Comparison of ENCODE assay signal across 1 cellular context in genomic region chr11:10809373-10810199, GRCh38.
TF ChIP-seq lines count a peak whose summit lies in the region.

No MANE protein-coding gene starts in this region.

TF ChIP-seq in K562, 482 proteins besides CTCF, POLR2A, EP300 and RAD21 (continued from another document and continues in another):
- TF ChIP-seq HNRNPK (IDR thresholded peaks at IDR 0.05; ENCODE audit: low read depth, low read length, poor library complexity, severe bottlenecking): no peak
- TF ChIP-seq ARID4B (CRISPR knock-in tag; IDR thresholded peaks at IDR 0.05): no peak
- no peak for TF ChIP-seq ZBTB40 (IDR thresholded peaks at IDR 0.05)
- TF ChIP-seq ZBTB40 (CRISPR knock-in tag; IDR thresholded peaks at IDR 0.05): no peak
- TF ChIP-seq MLX (CRISPR knock-in tag; conservative IDR thresholded peaks at IDR 0.05): no peak
- no peak for TF ChIP-seq ESRRB (CRISPR knock-in tag; IDR thresholded peaks at IDR 0.05; ENCODE audit: borderline replicate concordance)
- no peak for TF ChIP-seq SMARCA5 (IDR thresholded peaks at IDR 0.05)
- TF ChIP-seq ZNF253 (CRISPR knock-in tag; conservative IDR thresholded peaks at IDR 0.05): no peak
- TF ChIP-seq ZNF766 (CRISPR knock-in tag; conservative IDR thresholded peaks at IDR 0.05): 0 out of 2 replicates have a peak, but pooled peaks have one; percentile 53
- TF ChIP-seq ADNP (tag; IDR thresholded peaks at IDR 0.05): no peak
- TF ChIP-seq RERE (CRISPR knock-in tag; IDR thresholded peaks at IDR 0.05; ENCODE audit: borderline replicate concordance): no peak
- no peak for TF ChIP-seq OTX1 (CRISPR knock-in tag; IDR thresholded peaks at IDR 0.05)
- TF ChIP-seq BRCA1 (IDR thresholded peaks at IDR 0.05): no peak
- TF ChIP-seq BRCA1 (CRISPR knock-in tag; IDR thresholded peaks at IDR 0.05): no peak
- no peak for TF ChIP-seq CHD2 (IDR thresholded peaks at IDR 0.05; ENCODE audit: low read depth, low read length)
- TF ChIP-seq ZNF507 (tag; conservative IDR thresholded peaks at IDR 0.05): no peak
- peak; percentile 59 for TF ChIP-seq ZNF592 (IDR thresholded peaks at IDR 0.05)
- no peak for TF ChIP-seq ZBTB8A (IDR thresholded peaks at IDR 0.05; ENCODE audit: partially characterized antibody)
- no peak for TF ChIP-seq TSC22D4 (tag; IDR thresholded peaks at IDR 0.05)
